8 cellular contexts compared by ENCODE assay signal in genomic region chr6:25556516-25556915, GRCh38.
DNase-seq lines count a peak whose midpoint lies in the region; ATAC-seq and TF ChIP-seq lines count a peak whose summit lies in the region.

No MANE protein-coding gene starts in this region.

- H3K4me1 ChIP-seq in H9 (ENCODE audit: insufficient read depth, low read length) (no peaks in the 10 kb centered on the region), left lung (no peaks in the 10 kb centered on the region)

- no peak overlapping the region for H4K8ac ChIP-seq in H9 (replicated peaks; ENCODE audit: insufficient read length, low read depth, low read length)

- DNase-seq in AML-193 (lab: John Stamatoyannopoulos, UW) = peak; percentile 78 to 81
- peak; percentile 71 for DNase-seq in H9
- DNase-seq in NCI-H446 treated with DMSO at 0.1 percent for 48 hours (lab: John Stamatoyannopoulos, UW) = peak; percentile 43
- DNase-seq in activated CD4-positive, alpha-beta T cell treated with anti-CD3 and anti-CD28 coated beads, Interleukin-2, amount 10 ng/mL, durations not matched to agents 24 days and 14 days = peak; percentile 92
- peak; percentile 85 for DNase-seq in choroid plexus epithelial cell (ENCODE audit: low read depth)
- DNase-seq in left lung = peak in 1 of 2 donors; percentile 65
- peak; percentile 22 to 67 (median 38) for DNase-seq in stimulated activated CD4-positive, alpha-beta T cell treated with anti-CD3 and anti-CD28 coated beads, TNF-alpha, amount 100 ng/mL, for 1 hour (ENCODE audit: low read depth in 3 of 3, low spot score in 1 of 3)

- no peak overlapping the region for H2BK20ac ChIP-seq in H9 (ENCODE audit: low read depth, low read length, poor library complexity, severe bottlenecking)

- H3K4ac ChIP-seq in H9 (ENCODE audit: low read depth, low read length) = no peak overlapping the region

- H3K4me3 ChIP-seq in choroid plexus epithelial cell (ENCODE audit: low read depth, low read length) (no peak overlapping the region), left lung (no peak overlapping the region)

- no peak overlapping the region for H4K91ac ChIP-seq in H9 (ENCODE audit: insufficient read length, low read depth, low read length)

- TF ChIP-seq CTCF in H9 (conservative IDR thresholded peaks at IDR 0.05) = peak; percentile 90
- TF ChIP-seq CTCF in choroid plexus epithelial cell (conservative IDR thresholded peaks at IDR 0.05; ENCODE audit: low read depth, low read length) = peak; percentile 93
- TF ChIP-seq CTCF in left lung (IDR thresholded peaks at IDR 0.05) = peak; percentile 61 to 75

- H3K9ac ChIP-seq in H9 (ENCODE audit: extremely low read depth, insufficient read length, low read length) = no peak overlapping the region

- no peaks in the 10 kb centered on the region for H3K79me1 ChIP-seq in H9 (ENCODE audit: insufficient read depth, low read depth, low read length, poor library complexity, severe bottlenecking)

- H3K23me2 ChIP-seq in H9 (ENCODE audit: insufficient read length, low read depth, low read length, poor library complexity, severe bottlenecking) = no peaks in the 10 kb centered on the region

- intact Hi-C loops in activated CD4-positive, alpha-beta T cell treated with anti-CD3 and anti-CD28 coated beads, Interleukin-2, amount 10 ng/mL, durations not matched to agents 24 days and 14 days (cut with micrococcal nuclease) = loop anchor here (1.0 to 5.0 kb wide), 3 partner anchors 46 to 333 kb away; no protein-coding TSS in a partner anchor
- intact Hi-C loops in left lung (cut with DNase I) = no loop called here

- ATAC-seq in left lung (peak; percentile 87), GM21390 (IDR thresholded peaks at IDR 0.05; ENCODE audit: unreplicated experiment) (no peak)

- no peak overlapping the region for H3T11ph ChIP-seq in H9 (ENCODE audit: low read length)

- H3K27ac ChIP-seq in H9 (ENCODE audit: insufficient read length, low read depth, low read length) (no peak overlapping the region), left lung (no peak overlapping the region)

- H3K56ac ChIP-seq in H9 (ENCODE audit: insufficient read length, low read depth, low read length) = no peak overlapping the region

- no peak overlapping the region for H3K23ac ChIP-seq in H9 (ENCODE audit: insufficient read length, low read depth, low read length)

- no peak overlapping the region for H2AFZ ChIP-seq in H9 (ENCODE audit: low read length)

- H3K27me3 ChIP-seq in H9 (ENCODE audit: insufficient read depth, low read length) = no peaks in the 10 kb centered on the region
- no peaks in the 10 kb centered on the region for H3K27me3 ChIP-seq in left lung

- peaks cover 2 to 7% of the 10 kb centered on the region in 2 experiments for H3K4me1 Mint-ChIP-seq in H9
- H3K4me1 Mint-ChIP-seq in activated CD4-positive, alpha-beta T cell treated with anti-CD3 and anti-CD28 coated beads, Interleukin-2, amount 10 ng/mL, durations not matched to agents 24 days and 14 days = no peaks in the 10 kb centered on the region

- no peak overlapping the region for H3K18ac ChIP-seq in H9 (ENCODE audit: insufficient read length, low read depth, low read length)

- no peak overlapping the region for H4K5ac ChIP-seq in H9 (ENCODE audit: insufficient read length, low read depth, low read length)

- H2BK120ac ChIP-seq in H9 (ENCODE audit: low read depth, low read length, poor library complexity, severe bottlenecking) = no peak overlapping the region

- H3K14ac ChIP-seq in H9 (ENCODE audit: insufficient read depth, low read length) = no peak overlapping the region

- H3K4me3 Mint-ChIP-seq in H9 = no peak overlapping the region
- H3K4me3 Mint-ChIP-seq in activated CD4-positive, alpha-beta T cell treated with anti-CD3 and anti-CD28 coated beads, Interleukin-2, amount 10 ng/mL, durations not matched to agents 24 days and 14 days = no peak overlapping the region

- no peaks in the 10 kb centered on the region for H3K9me3 Mint-ChIP-seq in H9
- no peaks in the 10 kb centered on the region for H3K9me3 Mint-ChIP-seq in activated CD4-positive, alpha-beta T cell treated with anti-CD3 and anti-CD28 coated beads, Interleukin-2, amount 10 ng/mL, durations not matched to agents 24 days and 14 days

- peak overlapping the region in 1 of 3 experiments; percentile 89; a peak in 2 of 7 replicates for H3K27ac Mint-ChIP-seq in H9
- H3K27ac Mint-ChIP-seq in activated CD4-positive, alpha-beta T cell treated with anti-CD3 and anti-CD28 coated beads, Interleukin-2, amount 10 ng/mL, durations not matched to agents 24 days and 14 days = no peak overlapping the region

- H4K20me1 ChIP-seq in H9 (ENCODE audit: control insufficient read depth, insufficient read depth, insufficient read length) = no peaks in the 10 kb centered on the region

- H3K27me3 Mint-ChIP-seq in H9 (ENCODE audit: low read depth) = no peaks in the 10 kb centered on the region
- no peaks in the 10 kb centered on the region for H3K27me3 Mint-ChIP-seq in activated CD4-positive, alpha-beta T cell treated with anti-CD3 and anti-CD28 coated beads, Interleukin-2, amount 10 ng/mL, durations not matched to agents 24 days and 14 days

- no peak overlapping the region for H2BK5ac ChIP-seq in H9 (ENCODE audit: insufficient read length, low read length)

- no peak overlapping the region for H2BK15ac ChIP-seq in H9 (ENCODE audit: low read depth, low read length)

- no peaks in the 10 kb centered on the region for H3K9me3 ChIP-seq in H9 (ENCODE audit: control insufficient read depth, low read depth, low read length)
- H3K9me3 ChIP-seq in left lung = no peaks in the 10 kb centered on the region

- no CpG with 5 or more reads among the region's 10 CpGs for WGBS in H9 (ENCODE audit: extremely low coverage, insufficient read length, low lambda C conversion rate)

- no peak overlapping the region for H2BK12ac ChIP-seq in H9 (ENCODE audit: insufficient read length, low read depth, low read length)

- H3K4me2 ChIP-seq in H9 (ENCODE audit: insufficient read depth, insufficient read length, low read length) = no peak overlapping the region

- H3K79me2 ChIP-seq in H9 (ENCODE audit: insufficient read depth, low read length) = no peaks in the 10 kb centered on the region

- H3K36me3 ChIP-seq in left lung = no peaks in the 10 kb centered on the region

- H3K36me3 Mint-ChIP-seq in H9 (ENCODE audit: insufficient read depth in 1 of 3, low read depth in 3 of 3) = peaks cover 0 to 1% (median 0%) of the 10 kb centered on the region in 3 experiments; a peak in 1 of 7 replicates
- H3K36me3 Mint-ChIP-seq in activated CD4-positive, alpha-beta T cell treated with anti-CD3 and anti-CD28 coated beads, Interleukin-2, amount 10 ng/mL, durations not matched to agents 24 days and 14 days (ENCODE audit: low read depth) = no peaks in the 10 kb centered on the region

- no peak overlapping the region for H2AK5ac ChIP-seq in H9 (ENCODE audit: insufficient read length, low read length)
